Comparison of ENCODE assay signal across 8 cellular contexts in genomic region chr12:84912191-84913142, GRCh38. TPM values are rescaled to one million over a fixed set of nuclear protein-coding genes. Genes with fewer than 3 reads are reported as not detected.
A peak's percentile ranks its signal among the peaks of the same experiment; 100 is the strongest.
DNase-seq lines count a peak whose midpoint lies in the region; ATAC-seq and TF ChIP-seq lines count a peak whose summit lies in the region.

Gene SLC6A15 (minus strand): TSS chr12:84912799. CDS start chr12:84892120, 20,679 bp downstream.

- peaks cover 2 to 3% of the 10 kb centered on the region in 2 donors for H3K36me3 Mint-ChIP-seq in stimulated activated naive B cell treated with anti-CD40 and anti-IgM and Interleukin-4, amounts not matched to agents 10 μg/mL and 1 μg/mL and 100 μg/mL, for 72 hours

- no peaks in the 10 kb centered on the region for H3K36me3 ChIP-seq in colonic mucosa

- ATAC-seq in HG03520 (IDR thresholded peaks at IDR 0.05; ENCODE audit: unreplicated experiment), result peak; percentile 64
- ATAC-seq in stimulated activated naive B cell treated with anti-CD40 and anti-IgM and Interleukin-4, amounts not matched to agents 10 μg/mL and 1 μg/mL and 100 μg/mL, for 72 hours (replicated peaks), result peak in 1 of 2 donors; percentile 41
- no peak for ATAC-seq in HG03025 (IDR thresholded peaks at IDR 0.05; ENCODE audit: low FRiP score, unreplicated experiment)
- no peak for ATAC-seq in HG03378 (IDR thresholded peaks at IDR 0.05; ENCODE audit: unreplicated experiment)

- peaks cover 9 to 22% of the 10 kb centered on the region in 2 donors for H3K4me1 Mint-ChIP-seq in stimulated activated naive B cell treated with anti-CD40 and anti-IgM and Interleukin-4, amounts not matched to agents 10 μg/mL and 1 μg/mL and 100 μg/mL, for 72 hours

- H3K27me3 Mint-ChIP-seq in stimulated activated naive B cell treated with anti-CD40 and anti-IgM and Interleukin-4, amounts not matched to agents 10 μg/mL and 1 μg/mL and 100 μg/mL, for 72 hours, result peaks cover 33 to 44% of the 10 kb centered on the region in 2 donors

- peak within 1 kb of the TSS; percentile 57 to 63 for H3K4me3 Mint-ChIP-seq in stimulated activated naive B cell treated with anti-CD40 and anti-IgM and Interleukin-4, amounts not matched to agents 10 μg/mL and 1 μg/mL and 100 μg/mL, for 72 hours

- no peak within 1 kb of the TSS for H3K27ac Mint-ChIP-seq in stimulated activated naive B cell treated with anti-CD40 and anti-IgM and Interleukin-4, amounts not matched to agents 10 μg/mL and 1 μg/mL and 100 μg/mL, for 72 hours

- peak within 1 kb of the TSS; percentile 32 for H3K4me3 ChIP-seq in colonic mucosa

- intact Hi-C loops in colonic mucosa (cut with DNase I), result no loop called here

- no peak within 1 kb of the TSS for H3K9ac ChIP-seq in colonic mucosa (ENCODE audit: low read depth in 2 of 2, low read length in 2 of 2)

- no peak for TF ChIP-seq CTCF in colonic mucosa (IDR thresholded peaks at IDR 0.05)

- H3K4me1 ChIP-seq in colonic mucosa, result no peaks in the 10 kb centered on the region

- DNase-seq in DMS153 (lab: John Stamatoyannopoulos, UW) (peak; percentile 53), RPMI8226 (peak; percentile 52), colonic mucosa (no peak), kidney glomerular epithelial cell (lab: John Stamatoyannopoulos, UW) (peak; percentile 20)
- no peak for DNase-seq in stimulated activated naive B cell treated with anti-CD40 and anti-IgM and Interleukin-4, amounts not matched to agents 10 μg/mL and 1 μg/mL and 100 μg/mL, for 72 hours

- peaks cover 20% of the 10 kb centered on the region for H3K27me3 ChIP-seq in colonic mucosa

- no peak within 1 kb of the TSS for H3K27ac ChIP-seq in colonic mucosa

- H3K9me3 ChIP-seq in colonic mucosa, result no peaks in the 10 kb centered on the region

- peaks cover 0 to 2% of the 10 kb centered on the region in 2 donors for H3K9me3 Mint-ChIP-seq in stimulated activated naive B cell treated with anti-CD40 and anti-IgM and Interleukin-4, amounts not matched to agents 10 μg/mL and 1 μg/mL and 100 μg/mL, for 72 hours

RNA-seq across cellular contexts. Expression of gene SLC6A15, which starts in this region (rescaled TPM):
- 1 to 10 TPM in 1 of 2 donors, under 1 TPM in 1; 0.32 to 1.1 TPM for total RNA-seq in colonic mucosa

Comparison
In these comparisons a context has a peak if more than half of its experiments do, and no peak if none do; other contexts are left out.
1. DNase-seq: peak in DMS153 (single experiment), RPMI8226 (single experiment) and kidney glomerular epithelial cell (single experiment); none in colonic mucosa (single experiment) and stimulated activated naive B cell treated with anti-CD40 and anti-IgM and Interleukin-4, amounts not matched to agents 10 μg/mL and 1 μg/mL and 100 μg/mL, for 72 hours (single experiment).